22 cellular contexts compared by ENCODE assay signal in genomic region chr3:38153221-38153620, GRCh38. TPM values are rescaled to one million over a fixed set of nuclear protein-coding genes. Genes with fewer than 3 reads are reported as not detected.
A peak's percentile ranks its signal among the peaks of the same experiment; 100 is the strongest.
DNase-seq lines count a peak whose midpoint lies in the region; ATAC-seq, FAIRE-seq and TF ChIP-seq lines count a peak whose summit lies in the region.
"Had no signal": no experiment of that assay in that cellular context is flagged by ENCODE, and none has a peak within 500 bp of the region (broad histone marks: within the 10 kb centered on the region; RNA-seq: fewer than 3 reads in every experiment).

No MANE protein-coding gene starts in this region.

- no peaks in the 10 kb centered on the region for H3K36me3 Mint-ChIP-seq in activated T-cell treated with anti-CD3 and anti-CD28 coated beads, Interleukin-2, amount 50 U/mL, for 72 hours (ENCODE audit: insufficient read depth in 2 of 2)
- H3K36me3 Mint-ChIP-seq in mesothelial cell of epicardium, result no peaks in the 10 kb centered on the region
- H3K36me3 Mint-ChIP-seq in endothelial cell (ENCODE audit: low read depth, unreplicated experiment), result no peaks in the 10 kb centered on the region
- H3K36me3 Mint-ChIP-seq in activated naive CD8-positive, alpha-beta T cell treated with anti-CD3 and anti-CD28 coated beads, Interleukin-2, amount 50 U/mL, for 24 hours (ENCODE audit: low read depth), result no peaks in the 10 kb centered on the region

- TF ChIP-seq EP300 in H1 (IDR thresholded peaks at IDR 0.05; ENCODE audit: borderline replicate concordance in 1 of 2, low read depth in 2 of 2, low read length in 2 of 2), result no peak

- H3K14ac ChIP-seq in H1 (ENCODE audit: insufficient read length), result no peak overlapping the region

- no peak overlapping the region for H4K5ac ChIP-seq in H1 (ENCODE audit: insufficient read length, low read depth, low read length)

- no peak for DNase-seq in activated T-cell treated with anti-CD3 and anti-CD28 coated beads, Interleukin-2, amount 50 U/mL, for 72 hours
- DNase-seq in activated T-cell treated with anti-CD3 and anti-CD28 coated beads, Interleukin-2, amount 50 U/mL, for 48 hours, result no peak
- DNase-seq in H1 (ENCODE audit: low read depth in 1 of 2, low spot score in 2 of 2) (peak in 1 of 2 experiments; percentile 20), mesothelial cell of epicardium (ENCODE audit: low spot score in 2 of 2, unreplicated experiment in 2 of 2) (no peak), upper lobe of right lung (no peak), NCI-H446 treated with DMSO at 0.1 percent for 48 hours (lab: John Stamatoyannopoulos, UW) (no peak), endothelial cell (ENCODE audit: low spot score) (no peak)
- DNase-seq in activated naive CD8-positive, alpha-beta T cell treated with anti-CD3 and anti-CD28 coated beads, Interleukin-2, amount 50 U/mL, for 24 hours, result no peak
- DNase-seq: activated CD4-positive, alpha-beta T cell treated with anti-CD3 and anti-CD28 coated beads for 4 hours; activated naive CD8-positive, alpha-beta T cell treated with anti-CD3 and anti-CD28 coated beads, Interleukin-2, amount 10 ng/mL, durations not matched to agents 7 days and 5 days; C1 segment of cervical spinal cord; effector CD8-positive, alpha-beta T cell; kidney; NCI-H146; NCI-H510A treated with DMSO at 0.1 percent for 48 hours; NK-92 treated with Interleukin-12 subunit alpha and Interleukin-12 subunit beta, amount 100 ng/mL, for 24 hours; nucleus accumbens; Peyer's patch had no signal

- no peak overlapping the region for H2BK20ac ChIP-seq in H1 (ENCODE audit: low read length)

- H3K27ac ChIP-seq in H1 (ENCODE audit: low read depth, low read length), result no peak overlapping the region
- peak overlapping the region; percentile 17 for H3K27ac ChIP-seq in upper lobe of right lung
- H3K27ac ChIP-seq: Peyer's patch had no signal

- H2AK5ac ChIP-seq in H1 (ENCODE audit: low read depth, low read length), result no peak overlapping the region

- H3K27me3 Mint-ChIP-seq in activated T-cell treated with anti-CD3 and anti-CD28 coated beads, Interleukin-2, amount 50 U/mL, for 72 hours (ENCODE audit: low read depth), result no peaks in the 10 kb centered on the region
- no peaks in the 10 kb centered on the region for H3K27me3 Mint-ChIP-seq in mesothelial cell of epicardium (ENCODE audit: low read depth)
- H3K27me3 Mint-ChIP-seq in endothelial cell (ENCODE audit: unreplicated experiment), result peaks cover 3% of the 10 kb centered on the region
- no peaks in the 10 kb centered on the region for H3K27me3 Mint-ChIP-seq in activated naive CD8-positive, alpha-beta T cell treated with anti-CD3 and anti-CD28 coated beads, Interleukin-2, amount 50 U/mL, for 24 hours
- H3K27me3 Mint-ChIP-seq: activated naive CD8-positive, alpha-beta T cell treated with anti-CD3 and anti-CD28 coated beads, Interleukin-2, amount 10 ng/mL, durations not matched to agents 7 days and 5 days had no signal

- H2BK120ac ChIP-seq in H1 (replicated peaks; ENCODE audit: low read depth, low read length), result no peak overlapping the region

- no peak overlapping the region for H3K9ac ChIP-seq in H1 (replicated peaks in 1 of 4; ENCODE audit: extremely low read depth in 1 of 4, low read depth in 3 of 4, low read length in 3 of 4)

- H3K23me2 ChIP-seq in H1 (ENCODE audit: low read depth, low read length), result no peaks in the 10 kb centered on the region

- 83% methylated on average over 2 of the region's 2 CpGs; no CpG with 5 or more reads in 1 of the 2 experiments for WGBS in H1 (ENCODE audit: extremely low coverage in 1 of 2, insufficient coverage in 1 of 2, insufficient read length in 1 of 2, insufficient replicate concordance in 2 of 2, low coverage in 1 of 2, low lambda C conversion rate in 2 of 2, missing lambda C conversion rate in 1 of 2), 2 experiments

- H3K9me3 ChIP-seq in H1 (ENCODE audit: insufficient read depth in 2 of 2, low read depth in 1 of 2, low read length in 1 of 2) (no peaks in the 10 kb centered on the region), upper lobe of right lung (no peaks in the 10 kb centered on the region)
- H3K9me3 ChIP-seq: HAP-1, Peyer's patch had no signal

- CTCF ChIA-PET in H1 (lab: Charles Lee; ENCODE audit: partially characterized antibody), result interaction anchor here (0.7 to 10.9 kb wide), 6 partner anchors 10 to 193 kb away, joined by 3 to 52 read pairs (median 6); partner anchors contain the start of genes ACAA1 and MYD88

- no peak for ATAC-seq in activated T-cell treated with anti-CD3 and anti-CD28 coated beads, Interleukin-2, amount 50 U/mL, for 72 hours (replicated peaks in 1 of 2)
- no peak for ATAC-seq in upper lobe of right lung
- no peak for ATAC-seq in activated naive CD8-positive, alpha-beta T cell treated with anti-CD3 and anti-CD28 coated beads, Interleukin-2, amount 50 U/mL, for 24 hours

- no peak overlapping the region for H3K18ac ChIP-seq in H1 (ENCODE audit: extremely low read depth, low read length)

- 0 out of 2 replicates have a peak overlapping the region, but pooled peaks have one; percentile 25 for H2AFZ ChIP-seq in H1 (ENCODE audit: low read length)

- H3K27me3 ChIP-seq in H1 (replicated peaks in 1 of 4; ENCODE audit: control insufficient read depth in 3 of 4, extremely low read depth in 1 of 4, insufficient read depth in 3 of 4, low read length in 3 of 4) (no peaks in the 10 kb centered on the region), upper lobe of right lung (no peaks in the 10 kb centered on the region)
- H3K27me3 ChIP-seq: Peyer's patch had no signal

- no peak overlapping the region for H3K4me3 ChIP-seq in H1 (ENCODE audit: extremely low read depth in 1 of 4, insufficient read depth in 2 of 4, low read depth in 3 of 4, low read length in 4 of 4)
- H3K4me3 ChIP-seq in upper lobe of right lung, result no peak overlapping the region
- H3K4me3 ChIP-seq: HAP-1, lung, Peyer's patch had no signal

- POLR2A ChIA-PET in H1 (lab: Charles Lee; ENCODE audit: partially characterized antibody), result interaction anchor here (1.0 to 2.0 kb wide), 3 partner anchors 12 to 14 kb away, joined by 3 to 6 read pairs (median 3); partner anchors contain the start of gene OXSR1

- H3K36me3 ChIP-seq in H1 (ENCODE audit: control insufficient read depth in 2 of 4, insufficient read depth in 4 of 4, low read length in 3 of 4) (no peaks in the 10 kb centered on the region), upper lobe of right lung (no peaks in the 10 kb centered on the region)
- H3K36me3 ChIP-seq: HAP-1, Peyer's patch had no signal

- H3K4me1 Mint-ChIP-seq in activated T-cell treated with anti-CD3 and anti-CD28 coated beads, Interleukin-2, amount 50 U/mL, for 72 hours (ENCODE audit: low read depth), result peaks cover 44% of the 10 kb centered on the region
- H3K4me1 Mint-ChIP-seq in mesothelial cell of epicardium (peaks cover 30% of the 10 kb centered on the region), endothelial cell (ENCODE audit: unreplicated experiment) (peaks cover 6% of the 10 kb centered on the region)
- H3K4me1 Mint-ChIP-seq in activated naive CD8-positive, alpha-beta T cell treated with anti-CD3 and anti-CD28 coated beads, Interleukin-2, amount 50 U/mL, for 24 hours, result peaks cover 61% of the 10 kb centered on the region

- H3K79me1 ChIP-seq in H1 (ENCODE audit: low read depth, low read length), result no peaks in the 10 kb centered on the region

- TF ChIP-seq POLR2A in H1 (IDR thresholded peaks at IDR 0.05; ENCODE audit: control extremely low read depth in 1 of 2, low read depth in 2 of 2, low read length in 2 of 2), result no peak

- H4K8ac ChIP-seq in H1 (ENCODE audit: extremely low read depth, insufficient read depth, low read length), result no peak overlapping the region

- no peak overlapping the region for H3K56ac ChIP-seq in H1 (replicated peaks; ENCODE audit: insufficient read length, low read depth, low read length)

- peak overlapping the region; percentile 30 for H3K27ac Mint-ChIP-seq in activated T-cell treated with anti-CD3 and anti-CD28 coated beads, Interleukin-2, amount 50 U/mL, for 72 hours
- peak overlapping the region; percentile 40 for H3K27ac Mint-ChIP-seq in mesothelial cell of epicardium
- no peak overlapping the region for H3K27ac Mint-ChIP-seq in endothelial cell (ENCODE audit: unreplicated experiment)
- no peak overlapping the region for H3K27ac Mint-ChIP-seq in activated naive CD8-positive, alpha-beta T cell treated with anti-CD3 and anti-CD28 coated beads, Interleukin-2, amount 50 U/mL, for 24 hours
- H3K27ac Mint-ChIP-seq: activated naive CD8-positive, alpha-beta T cell treated with anti-CD3 and anti-CD28 coated beads, Interleukin-2, amount 10 ng/mL, durations not matched to agents 7 days and 5 days had no signal

- no peak overlapping the region for H2BK12ac ChIP-seq in H1 (ENCODE audit: low read depth, low read length)

- no peak for FAIRE-seq in H1 (lab: Jason Lieb, UNC)
- FAIRE-seq: GM12892, kidney had no signal

- no peak overlapping the region for H3K4me3 Mint-ChIP-seq in activated T-cell treated with anti-CD3 and anti-CD28 coated beads, Interleukin-2, amount 50 U/mL, for 72 hours
- no peak overlapping the region for H3K4me3 Mint-ChIP-seq in mesothelial cell of epicardium
- H3K4me3 Mint-ChIP-seq in endothelial cell (ENCODE audit: unreplicated experiment), result no peak overlapping the region
- H3K4me3 Mint-ChIP-seq in activated naive CD8-positive, alpha-beta T cell treated with anti-CD3 and anti-CD28 coated beads, Interleukin-2, amount 50 U/mL, for 24 hours, result no peak overlapping the region
- H3K4me3 Mint-ChIP-seq: activated naive CD8-positive, alpha-beta T cell treated with anti-CD3 and anti-CD28 coated beads, Interleukin-2, amount 10 ng/mL, durations not matched to agents 7 days and 5 days; T-helper 1 cell treated with Interleukin-12 subunit alpha and Interleukin-12 subunit beta and Interleukin-4 antibody, amounts not matched to agents 30 μg/mL and 1 μg/mL, for 36 hours had no signal

- H3K9me3 Mint-ChIP-seq in activated T-cell treated with anti-CD3 and anti-CD28 coated beads, Interleukin-2, amount 50 U/mL, for 72 hours, result no peaks in the 10 kb centered on the region
- no peaks in the 10 kb centered on the region for H3K9me3 Mint-ChIP-seq in mesothelial cell of epicardium
- H3K9me3 Mint-ChIP-seq in endothelial cell (ENCODE audit: unreplicated experiment), result no peaks in the 10 kb centered on the region
- no peaks in the 10 kb centered on the region for H3K9me3 Mint-ChIP-seq in activated naive CD8-positive, alpha-beta T cell treated with anti-CD3 and anti-CD28 coated beads, Interleukin-2, amount 50 U/mL, for 24 hours
- H3K9me3 Mint-ChIP-seq: activated naive CD8-positive, alpha-beta T cell treated with anti-CD3 and anti-CD28 coated beads, Interleukin-2, amount 10 ng/mL, durations not matched to agents 7 days and 5 days; T-helper 1 cell treated with Interleukin-12 subunit alpha and Interleukin-12 subunit beta and Interleukin-4 antibody, amounts not matched to agents 30 μg/mL and 1 μg/mL, for 36 hours had no signal

- no peak overlapping the region for H3K4ac ChIP-seq in H1 (replicated peaks; ENCODE audit: insufficient read length, low read depth, low read length)

- H3K4me1 ChIP-seq in H1 (replicated peaks in 1 of 4; ENCODE audit: control insufficient read depth in 3 of 4, insufficient read depth in 4 of 4, low read length in 3 of 4) (no peaks in the 10 kb centered on the region), upper lobe of right lung (peaks cover 21% of the 10 kb centered on the region)
- H3K4me1 ChIP-seq: HAP-1, Peyer's patch had no signal

- intact Hi-C loops in upper lobe of right lung (cut with DNase I), result no loop called here

- TF ChIP-seq CTCF in H1 (IDR thresholded peaks at IDR 0.05; ENCODE audit: control extremely low read depth in 1 of 3, insufficient read depth in 1 of 3, low read depth in 1 of 3, low read length in 3 of 3), result no peak
- TF ChIP-seq CTCF in mesothelial cell of epicardium (IDR thresholded peaks at IDR 0.05; ENCODE audit: unreplicated experiment), result no peak
- no peak for TF ChIP-seq CTCF in upper lobe of right lung (IDR thresholded peaks at IDR 0.05)
- TF ChIP-seq CTCF in endothelial cell (IDR thresholded peaks at IDR 0.05; ENCODE audit: unreplicated experiment), result no peak

- no peak overlapping the region for H2BK5ac ChIP-seq in H1 (ENCODE audit: low read depth, low read length)

- no peaks in the 10 kb centered on the region for H4K20me1 ChIP-seq in H1 (replicated peaks in 1 of 2; ENCODE audit: control insufficient read depth in 1 of 2, insufficient read depth in 2 of 2, low read length in 2 of 2)

- no peak overlapping the region for H4K91ac ChIP-seq in H1 (replicated peaks; ENCODE audit: insufficient read length, low read length)

- no peak overlapping the region for H3K23ac ChIP-seq in H1 (ENCODE audit: insufficient read length)

- H2BK15ac ChIP-seq in H1 (ENCODE audit: low read length), result no peak overlapping the region

- TF ChIP-seq RAD21 in H1 (IDR thresholded peaks at IDR 0.05 in 1 of 2, conservative IDR thresholded peaks at IDR 0.05 in 1 of 2; ENCODE audit: low read depth in 2 of 2, low read length in 2 of 2), result no peak

- no peaks in the 10 kb centered on the region for H3K79me2 ChIP-seq in H1 (ENCODE audit: control insufficient read depth in 1 of 2, insufficient read depth in 2 of 2, low read length in 2 of 2)

- no peak overlapping the region for H3K4me2 ChIP-seq in H1 (ENCODE audit: insufficient read depth in 1 of 2, low read depth in 2 of 2, low read length in 2 of 2)

RNA-seq across cellular contexts. Expression of gene OXSR1, which starts 12.1 kb away (rescaled TPM):
- 10 to 100 TPM; 46.3 to 51.8 TPM for total RNA-seq in activated T-cell treated with anti-CD3 and anti-CD28 coated beads, Interleukin-2, amount 50 U/mL, for 72 hours
- total RNA-seq in H1 (2021; fragmentation: NEBNext Ultra II Directional; extraction: Animal tissue kit (Norgen Biotek cat#: 25700)), result 45.5 and 47.0 TPM in 2 replicates
- polyA plus RNA-seq in H1 (2011; rRNA removed), result 16.9 and 25.1 TPM in 2 replicates
- 29.4 TPM for polyA plus RNA-seq in H1 (2011; cell fraction: cytosol; rRNA removed)
- 16.1 TPM for polyA plus RNA-seq in H1 (2011; cell fraction: nucleus; rRNA removed)
- polyA plus RNA-seq in H1 (2012, experiment 1 of 2), result 26.1 to 43.9 TPM (median 32.9 TPM) in 4 replicates
- 3.2 TPM for polyA plus RNA-seq in H1 (2012, experiment 2 of 2)
- 23.4 TPM for polyA plus RNA-seq in H1 (2013, experiment 1 of 2)
- polyA plus RNA-seq in H1 (2013, experiment 2 of 2), result 23.5 TPM
- 27.9 and 35.6 TPM in 2 replicates for polyA minus RNA-seq in H1 (2011; rRNA and poly(A)+ RNA removed)
- 21.1 TPM for polyA minus RNA-seq in H1 (2011; cell fraction: cytosol; rRNA and poly(A)+ RNA removed)
- polyA minus RNA-seq in H1 (2011; cell fraction: nucleus; rRNA and poly(A)+ RNA removed), result 26.2 TPM
- total RNA-seq in mesothelial cell of epicardium (42.3 to 43.2 TPM (median 42.6 TPM) in 3 replicates), upper lobe of right lung (32.7 TPM), endothelial cell (ENCODE audit: unreplicated experiment) (36.0 TPM)

RNA-seq across cellular contexts. Expression of gene MYD88, which starts 14.8 kb away (rescaled TPM):
- total RNA-seq in activated T-cell treated with anti-CD3 and anti-CD28 coated beads, Interleukin-2, amount 50 U/mL, for 72 hours, result 10 to 100 TPM; 27.3 to 38.2 TPM
- 19.7 and 22.1 TPM in 2 replicates for total RNA-seq in H1 (2021; fragmentation: NEBNext Ultra II Directional; extraction: Animal tissue kit (Norgen Biotek cat#: 25700))
- 22.5 and 31.1 TPM in 2 replicates for polyA plus RNA-seq in H1 (2011; rRNA removed)
- polyA plus RNA-seq in H1 (2011; cell fraction: cytosol; rRNA removed), result 24.4 TPM
- polyA plus RNA-seq in H1 (2011; cell fraction: nucleus; rRNA removed), result 31.6 TPM
- polyA plus RNA-seq in H1 (2012, experiment 1 of 2), result 19.8 to 24.7 TPM (median 21.4 TPM) in 4 replicates
- 23.3 TPM for polyA plus RNA-seq in H1 (2012, experiment 2 of 2)
- polyA plus RNA-seq in H1 (2013, experiment 1 of 2), result 19.7 TPM
- 19.4 TPM for polyA plus RNA-seq in H1 (2013, experiment 2 of 2)
- polyA minus RNA-seq in H1 (2011; rRNA and poly(A)+ RNA removed), result 32.9 and 47.0 TPM in 2 replicates
- 17.0 TPM for polyA minus RNA-seq in H1 (2011; cell fraction: cytosol; rRNA and poly(A)+ RNA removed)
- 14.5 TPM for polyA minus RNA-seq in H1 (2011; cell fraction: nucleus; rRNA and poly(A)+ RNA removed)
- total RNA-seq in mesothelial cell of epicardium (27.3 to 33.1 TPM (median 28.1 TPM) in 3 replicates), upper lobe of right lung (70.2 TPM), endothelial cell (ENCODE audit: unreplicated experiment) (51.0 TPM)

RNA-seq across cellular contexts. Expression of gene ACAA1, which starts 16.3 kb away (rescaled TPM):
- 10 to 100 TPM; 49.7 to 52.9 TPM for total RNA-seq in activated T-cell treated with anti-CD3 and anti-CD28 coated beads, Interleukin-2, amount 50 U/mL, for 72 hours
- 31.9 and 34.8 TPM in 2 replicates for total RNA-seq in H1 (2021; fragmentation: NEBNext Ultra II Directional; extraction: Animal tissue kit (Norgen Biotek cat#: 25700))
- polyA plus RNA-seq in H1 (2011; rRNA removed), result 23.1 and 27.4 TPM in 2 replicates
- polyA plus RNA-seq in H1 (2011; cell fraction: cytosol; rRNA removed), result 36.1 TPM
- polyA plus RNA-seq in H1 (2011; cell fraction: nucleus; rRNA removed), result 70.1 TPM
- polyA plus RNA-seq in H1 (2012, experiment 1 of 2), result 27.7 to 33.5 TPM (median 31.4 TPM) in 4 replicates
- 15.4 TPM for polyA plus RNA-seq in H1 (2012, experiment 2 of 2)
- polyA plus RNA-seq in H1 (2013, experiment 1 of 2), result 17.8 TPM
- polyA plus RNA-seq in H1 (2013, experiment 2 of 2), result 18.3 TPM
- polyA minus RNA-seq in H1 (2011; rRNA and poly(A)+ RNA removed), result 30.1 and 33.4 TPM in 2 replicates
- 17.3 TPM for polyA minus RNA-seq in H1 (2011; cell fraction: cytosol; rRNA and poly(A)+ RNA removed)
- 72.6 TPM for polyA minus RNA-seq in H1 (2011; cell fraction: nucleus; rRNA and poly(A)+ RNA removed)
- total RNA-seq in mesothelial cell of epicardium, result 52.7 to 57.7 TPM (median 53.2 TPM) in 3 replicates
- total RNA-seq in upper lobe of right lung, result 81.7 TPM
- 71.9 TPM for total RNA-seq in endothelial cell (ENCODE audit: unreplicated experiment)

Comparison
In these comparisons a context has a peak if more than half of its experiments do, and no peak if none do; other contexts are left out.
1. H3K27ac Mint-ChIP-seq: peak in activated T-cell treated with anti-CD3 and anti-CD28 coated beads, Interleukin-2, amount 50 U/mL, for 72 hours (single experiment) and mesothelial cell of epicardium (single experiment); none in endothelial cell (single experiment) and activated naive CD8-positive, alpha-beta T cell treated with anti-CD3 and anti-CD28 coated beads, Interleukin-2, amount 50 U/mL, for 24 hours (single experiment).